In genomic region chr20:50799176-50799889, GRCh38 we compare ENCODE assay signal across 18 cellular contexts. TPM values are rescaled to one million over a fixed set of nuclear protein-coding genes. Genes with fewer than 3 reads are reported as not detected.
A peak's percentile ranks its signal among the peaks of the same experiment; 100 is the strongest.
DNase-seq lines count a peak whose midpoint lies in the region; ATAC-seq and TF ChIP-seq lines count a peak whose summit lies in the region.
"Had no signal": no experiment of that assay in that cellular context is flagged by ENCODE, and none has a peak within 500 bp of the region (broad histone marks: within the 10 kb centered on the region; RNA-seq: fewer than 3 reads in every experiment).

No MANE protein-coding gene starts in this region.

- DNase-seq in NCI-H2227 (lab: John Stamatoyannopoulos, UW; ENCODE audit: unreplicated experiment) (peak; percentile 7), NCI-H2227 treated with DMSO at 0.1 percent for 48 hours (lab: John Stamatoyannopoulos, UW) (no peak), caudate nucleus (lab: John Stamatoyannopoulos, UW) (peak in 1 of 61 donors; percentile 2), occipital lobe (lab: John Stamatoyannopoulos, UW) (no peak), HK-2 (ENCODE audit: unreplicated experiment) (no peak)
- DNase-seq in stimulated activated effector memory CD8-positive, alpha-beta T cell treated with anti-CD3 and anti-CD28 coated beads, Interleukin-12 subunit alpha, Interleukin-12 subunit beta, amount 100 ng/mL, for 72 hours (ENCODE audit: low spot score in 2 of 2) = no peak
- no peak for DNase-seq in stimulated activated CD4-positive, alpha-beta T cell treated with anti-CD3 and anti-CD28 coated beads, Interleukin-4, amount 100 ng/mL, for 4 hours
- DNase-seq: 8988T; activated CD8-positive, alpha-beta memory T cell treated with anti-CD3 and anti-CD28 coated beads, Interleukin-2, amount 50 U/mL, for 4 hours; adrenal gland; NCI-H446 treated with DMSO at 0.1 percent for 48 hours; SW 1271 had no signal

- H3K4me3 Mint-ChIP-seq in stimulated activated effector memory CD8-positive, alpha-beta T cell treated with anti-CD3 and anti-CD28 coated beads, Interleukin-12 subunit alpha, Interleukin-12 subunit beta, amount 100 ng/mL, for 72 hours = peak overlapping the region; percentile 29
- H3K4me3 Mint-ChIP-seq: type B pancreatic cell had no signal

- H3K4me1 Mint-ChIP-seq in stimulated activated effector memory CD8-positive, alpha-beta T cell treated with anti-CD3 and anti-CD28 coated beads, Interleukin-12 subunit alpha, Interleukin-12 subunit beta, amount 100 ng/mL, for 72 hours = peaks cover 6% of the 10 kb centered on the region

- no peak for ATAC-seq in stimulated activated effector memory CD8-positive, alpha-beta T cell treated with anti-CD3 and anti-CD28 coated beads, Interleukin-12 subunit alpha, Interleukin-12 subunit beta, amount 100 ng/mL, for 72 hours
- ATAC-seq: esophagus mucosa, Panc1, psoas muscle had no signal

- H3K4me3 ChIP-seq in HEK293 (ENCODE audit: low read depth, low read length) = no peak overlapping the region
- H3K4me3 ChIP-seq: adrenal gland, hepatocyte, psoas muscle had no signal

- CTCF ChIA-PET in HEK293 (lab: Yijun Ruan, JAX) = interaction anchor here (1.1 kb wide), 1 partner anchor 9 kb away, joined by 3 read pairs; no protein-coding TSS in a partner anchor

- no peaks in the 10 kb centered on the region for H3K36me3 Mint-ChIP-seq in stimulated activated effector memory CD8-positive, alpha-beta T cell treated with anti-CD3 and anti-CD28 coated beads, Interleukin-12 subunit alpha, Interleukin-12 subunit beta, amount 100 ng/mL, for 72 hours
- H3K36me3 Mint-ChIP-seq: type B pancreatic cell had no signal

- no peaks in the 10 kb centered on the region for H3K9me3 ChIP-seq in HEK293 (ENCODE audit: control insufficient read depth, insufficient read depth, low read depth, low read length)
- H3K9me3 ChIP-seq: adrenal gland, psoas muscle had no signal

- H3K27ac ChIP-seq in HEK293 (ENCODE audit: extremely low read depth, low read depth, low read length) (no peak overlapping the region), caudate nucleus (ENCODE audit: low read depth, low read length) (peak overlapping the region; percentile 31)
- H3K27ac ChIP-seq: adrenal gland, hepatocyte, psoas muscle had no signal

- H3K36me3 ChIP-seq in HEK293 (ENCODE audit: control insufficient read depth in 2 of 2, insufficient read depth in 1 of 2, low read length in 2 of 2) = no peaks in the 10 kb centered on the region
- H3K36me3 ChIP-seq: adrenal gland had no signal

- peaks cover 2% of the 10 kb centered on the region; the same call in 1 of the 2 replicates for H3K4me1 ChIP-seq in HEK293 (ENCODE audit: control insufficient read depth, insufficient read depth, low read length)
- H3K4me1 ChIP-seq: psoas muscle had no signal

- H3K9me3 Mint-ChIP-seq in stimulated activated effector memory CD8-positive, alpha-beta T cell treated with anti-CD3 and anti-CD28 coated beads, Interleukin-12 subunit alpha, Interleukin-12 subunit beta, amount 100 ng/mL, for 72 hours = no peaks in the 10 kb centered on the region
- H3K9me3 Mint-ChIP-seq: type B pancreatic cell had no signal

- peak overlapping the region; percentile 85 for H3K27ac Mint-ChIP-seq in stimulated activated effector memory CD8-positive, alpha-beta T cell treated with anti-CD3 and anti-CD28 coated beads, Interleukin-12 subunit alpha, Interleukin-12 subunit beta, amount 100 ng/mL, for 72 hours
- H3K27ac Mint-ChIP-seq: type B pancreatic cell had no signal

- no peak for TF ChIP-seq CTCF in HEK293 (tag by site-specific recombination; IDR thresholded peaks at IDR 0.05)

- POLR2A ChIA-PET in HEK293 (lab: Yijun Ruan, JAX) = no interaction called here

TF ChIP-seq in HEK293, 187 proteins besides CTCF, POLR2A, EP300 and RAD21:
- TF ChIP-seq SCRT1 (tag by site-specific recombination; IDR thresholded peaks at IDR 0.05; ENCODE audit: borderline replicate concordance) = 0 out of 2 replicates have a peak, but pooled peaks have one; percentile 13
- TF ChIP-seq ZFHX2 (tag by site-specific recombination; conservative IDR thresholded peaks at IDR 0.05) = 0 out of 2 replicates have a peak, but pooled peaks have one; percentile 26
- TF ChIP-seq ZIC2 (tag by site-specific recombination; IDR thresholded peaks at IDR 0.05) = peak; percentile 75
- TF ChIP-seq SCRT2 (tag by site-specific recombination; IDR thresholded peaks at IDR 0.05) = peak; percentile 69
- TF ChIP-seq PRDM10 (tag by site-specific recombination; IDR thresholded peaks at IDR 0.05) = peak; percentile 22; the same call in 1 of the 2 replicates
- no peak for TF ChIP-seq ZNF26 (tag by site-specific recombination; IDR thresholded peaks at IDR 0.05)
- no peak for TF ChIP-seq ZNF629 (tag by site-specific recombination; IDR thresholded peaks at IDR 0.05)

RNA-seq across cellular contexts. Expression of gene BCAS4, which starts 4.5 kb away (rescaled TPM):
- total RNA-seq in occipital lobe = 9.8 TPM
